Comparison of ENCODE assay signal across 8 cellular contexts in the genomic region with DNA sequence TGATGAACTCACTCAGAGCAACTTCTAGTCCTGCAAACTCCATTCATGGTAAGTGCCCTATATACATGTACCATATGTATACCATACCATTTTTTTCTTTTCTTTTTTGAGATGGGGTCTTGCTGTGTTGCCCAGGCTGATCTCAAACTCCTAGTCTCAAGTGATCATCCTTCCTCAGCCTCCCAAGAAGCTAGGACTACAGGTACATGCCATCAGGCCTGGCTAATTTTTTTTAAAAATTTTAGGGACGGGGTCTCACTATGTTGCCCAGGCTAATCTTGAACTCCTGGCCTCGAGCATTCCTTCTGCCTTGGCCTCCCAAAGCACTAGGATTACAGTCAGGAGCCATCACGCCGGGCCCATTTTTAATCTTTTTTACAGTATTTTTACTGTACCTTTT.
"Had no signal": no experiment of that assay in that cellular context is flagged by ENCODE, and none has a peak within 500 bp of the region (broad histone marks: within the 10 kb centered on the region; RNA-seq: fewer than 3 reads in every experiment).

No MANE protein-coding gene starts in this region.

- H3K27ac Mint-ChIP-seq: GM23338, H9, HFFc6 had no signal

- H2AFZ ChIP-seq: GM23338 had no signal

- ATAC-seq: GM23338 had no signal

- H3K9me3 Mint-ChIP-seq: H9, HFFc6 had no signal

- H3K4me3 Mint-ChIP-seq: GM23338, H9, HFFc6 had no signal

- DNase-seq: H9, HCEC 1CT, HFFc6, IMR-90, KBM-7 had no signal

- H3K27ac ChIP-seq: HL-60, KMS-11 had no signal

- H3K9ac ChIP-seq: KMS-11 had no signal

- H3K4me3 ChIP-seq: GM23338 had no signal

- H3K4me2 ChIP-seq: GM23338, KMS-11 had no signal
